Comparison of ENCODE assay signal across 33 cellular contexts in genomic region chr6:130700397-130700796, GRCh38.
"Had no signal": no experiment of that assay in that cellular context is flagged by ENCODE, and none has a peak within 500 bp of the region (broad histone marks: within the 10 kb centered on the region; RNA-seq: fewer than 3 reads in every experiment).

No MANE protein-coding gene starts in this region.

- DNase-seq: activated CD4-positive, alpha-beta memory T cell treated with anti-CD3 and anti-CD28 coated beads for 36 hours; activated CD4-positive, alpha-beta T cell treated with anti-CD3 and anti-CD28 coated beads for 36 hours; activated CD4-positive, alpha-beta T cell treated with anti-CD3 and anti-CD28 coated beads, Interleukin-2, amount 10 ng/mL, durations not matched to agents 24 days and 14 days; activated CD4-positive, CD25-positive, alpha-beta regulatory T cell; activated CD4-positive, CD25-positive, alpha-beta regulatory T cell treated with anti-CD3 and anti-CD28 coated beads, Interleukin-2, amount 50 U/mL, for 72 hours; activated CD8-positive, alpha-beta memory T cell treated with anti-CD3 and anti-CD28 coated beads, Interleukin-2, amount 10 ng/mL, durations not matched to agents 7 days and 5 days; activated CD8-positive, alpha-beta memory T cell treated with anti-CD3 and anti-CD28 coated beads, Interleukin-2, amount 50 U/mL, for 4 hours; activated CD8-positive, alpha-beta T cell treated with anti-CD3 and anti-CD28 coated beads, Interleukin-2, amount 10 ng/mL, durations not matched to agents 7 days and 5 days; activated effector memory CD4-positive, alpha-beta T cell treated with anti-CD3 and anti-CD28 coated beads, Interleukin-2, amount 50 U/mL, for 16 hours; activated naive CD4-positive, alpha-beta T cell treated with anti-CD3 and anti-CD28 coated beads for 36 hours; activated naive CD8-positive, alpha-beta T cell treated with anti-CD3 and anti-CD28 coated beads for 36 hours; activated naive CD8-positive, alpha-beta T cell treated with anti-CD3 and anti-CD28 coated beads, Interleukin-2, amount 50 U/mL, for 24 hours; activated T-cell treated with anti-CD3 and anti-CD28 coated beads, Interleukin-2, amount 50 U/mL, for 1 hour; activated T-cell treated with anti-CD3 and anti-CD28 coated beads, Interleukin-2, amount 50 U/mL, for 48 hours; adrenal gland; amygdala; aorta; body of pancreas; caudate nucleus; cortex of kidney; dermis blood vessel endothelial cell; effector CD4-positive, alpha-beta T cell; esophagus squamous epithelium; head of caudate nucleus; T-helper 1 cell; T-helper 17 cell; T1000; WERI-Rb-1 had no signal

- H3K27ac ChIP-seq: adrenal gland, body of pancreas, epithelial cell of prostate, esophagus squamous epithelium, WERI-Rb-1 had no signal

- ATAC-seq: activated CD4-positive, alpha-beta T cell treated with anti-CD3 and anti-CD28 coated beads for 36 hours; activated CD8-positive, alpha-beta memory T cell treated with anti-CD3 and anti-CD28 coated beads, Interleukin-2, amount 10 ng/mL, durations not matched to agents 7 days and 5 days; activated CD8-positive, alpha-beta T cell treated with anti-CD3 and anti-CD28 coated beads, Interleukin-2, amount 10 ng/mL, durations not matched to agents 7 days and 5 days; activated naive CD8-positive, alpha-beta T cell treated with anti-CD3 and anti-CD28 coated beads, Interleukin-2, amount 50 U/mL, for 24 hours; body of pancreas; T-helper 17 cell had no signal

- H3K27me3 ChIP-seq: adrenal gland, body of pancreas had no signal

- H3K36me3 ChIP-seq: adrenal gland, esophagus squamous epithelium, WERI-Rb-1 had no signal

- H3K9me3 ChIP-seq: adrenal gland, body of pancreas, esophagus squamous epithelium had no signal

- H3K27ac Mint-ChIP-seq: activated CD4-positive, alpha-beta memory T cell treated with anti-CD3 and anti-CD28 coated beads for 36 hours; activated CD4-positive, alpha-beta T cell treated with anti-CD3 and anti-CD28 coated beads for 36 hours; activated CD4-positive, alpha-beta T cell treated with anti-CD3 and anti-CD28 coated beads, Interleukin-2, amount 10 ng/mL, durations not matched to agents 24 days and 14 days; activated CD8-positive, alpha-beta memory T cell treated with anti-CD3 and anti-CD28 coated beads, Interleukin-2, amount 10 ng/mL, durations not matched to agents 7 days and 5 days; activated CD8-positive, alpha-beta T cell treated with anti-CD3 and anti-CD28 coated beads, Interleukin-2, amount 10 ng/mL, durations not matched to agents 7 days and 5 days; activated naive CD4-positive, alpha-beta T cell treated with anti-CD3 and anti-CD28 coated beads for 36 hours; activated naive CD4-positive, alpha-beta T cell treated with anti-CD3 and anti-CD28 coated beads, Interleukin-2, amount 50 U/mL, for 24 hours; activated naive CD8-positive, alpha-beta T cell treated with anti-CD3 and anti-CD28 coated beads for 36 hours; activated naive CD8-positive, alpha-beta T cell treated with anti-CD3 and anti-CD28 coated beads, Interleukin-2, amount 50 U/mL, for 24 hours; activated T-helper 1 cell treated with anti-CD3 and anti-CD28 coated beads, Interleukin-12 subunit alpha, Interleukin-12 subunit beta, Interleukin-2, Interleukin-4 antibody, amounts not matched to agents 30 ng/mL and 10 ng/mL and 1 ng/mL, durations not matched to agents 14 hours and 24 hours and 36 hours; activated T-helper 2 cell treated with anti-CD3 and anti-CD28 coated beads, Interferon-gamma antibody, Interleukin-2, Interleukin-4, amounts not matched to agents 10 μg/mL and 5 μg/mL and 100 μg/mL, durations not matched to agents 14 hours and 24 hours and 36 hours; T-helper 17 cell; T-helper 2 cell treated with Interferon-gamma antibody and Interleukin-4, amounts not matched to agents 5 μg/mL and 100 μg/mL, for 36 hours had no signal

- H3K27me3 Mint-ChIP-seq: activated CD4-positive, alpha-beta T cell treated with anti-CD3 and anti-CD28 coated beads for 36 hours; activated CD8-positive, alpha-beta memory T cell treated with anti-CD3 and anti-CD28 coated beads, Interleukin-2, amount 10 ng/mL, durations not matched to agents 7 days and 5 days; activated naive CD4-positive, alpha-beta T cell treated with anti-CD3 and anti-CD28 coated beads, Interleukin-2, amount 50 U/mL, for 24 hours; activated naive CD8-positive, alpha-beta T cell treated with anti-CD3 and anti-CD28 coated beads for 36 hours; activated naive CD8-positive, alpha-beta T cell treated with anti-CD3 and anti-CD28 coated beads, Interleukin-2, amount 50 U/mL, for 24 hours; T-helper 17 cell had no signal

- H3K36me3 Mint-ChIP-seq: activated CD4-positive, alpha-beta memory T cell treated with anti-CD3 and anti-CD28 coated beads for 36 hours; activated naive CD4-positive, alpha-beta T cell treated with anti-CD3 and anti-CD28 coated beads, Interleukin-2, amount 50 U/mL, for 24 hours; activated naive CD8-positive, alpha-beta T cell treated with anti-CD3 and anti-CD28 coated beads for 36 hours had no signal

- H3K4me3 Mint-ChIP-seq: activated CD4-positive, alpha-beta memory T cell treated with anti-CD3 and anti-CD28 coated beads for 36 hours; activated CD4-positive, alpha-beta T cell treated with anti-CD3 and anti-CD28 coated beads for 36 hours; activated CD4-positive, alpha-beta T cell treated with anti-CD3 and anti-CD28 coated beads, Interleukin-2, amount 10 ng/mL, durations not matched to agents 24 days and 14 days; activated CD8-positive, alpha-beta memory T cell treated with anti-CD3 and anti-CD28 coated beads, Interleukin-2, amount 10 ng/mL, durations not matched to agents 7 days and 5 days; activated CD8-positive, alpha-beta T cell treated with anti-CD3 and anti-CD28 coated beads, Interleukin-2, amount 10 ng/mL, durations not matched to agents 7 days and 5 days; activated naive CD4-positive, alpha-beta T cell treated with anti-CD3 and anti-CD28 coated beads for 36 hours; activated naive CD4-positive, alpha-beta T cell treated with anti-CD3 and anti-CD28 coated beads, Interleukin-2, amount 50 U/mL, for 24 hours; activated naive CD8-positive, alpha-beta T cell treated with anti-CD3 and anti-CD28 coated beads for 36 hours; activated naive CD8-positive, alpha-beta T cell treated with anti-CD3 and anti-CD28 coated beads, Interleukin-2, amount 50 U/mL, for 24 hours; activated T-helper 1 cell treated with anti-CD3 and anti-CD28 coated beads, Interleukin-12 subunit alpha, Interleukin-12 subunit beta, Interleukin-2, Interleukin-4 antibody, amounts not matched to agents 30 ng/mL and 10 ng/mL and 1 ng/mL, durations not matched to agents 14 hours and 24 hours and 36 hours; T-helper 17 cell; T-helper 2 cell treated with Interferon-gamma antibody and Interleukin-4, amounts not matched to agents 5 μg/mL and 100 μg/mL, for 36 hours had no signal

- H3K4me1 ChIP-seq: body of pancreas had no signal

- H3K9me3 Mint-ChIP-seq: activated CD4-positive, alpha-beta memory T cell treated with anti-CD3 and anti-CD28 coated beads for 36 hours; activated naive CD4-positive, alpha-beta T cell treated with anti-CD3 and anti-CD28 coated beads for 36 hours; activated naive CD4-positive, alpha-beta T cell treated with anti-CD3 and anti-CD28 coated beads, Interleukin-2, amount 50 U/mL, for 24 hours had no signal

- H3K4me3 ChIP-seq: adrenal gland, body of pancreas, esophagus squamous epithelium had no signal
